9 cellular contexts compared by ENCODE assay signal in the genomic region with DNA sequence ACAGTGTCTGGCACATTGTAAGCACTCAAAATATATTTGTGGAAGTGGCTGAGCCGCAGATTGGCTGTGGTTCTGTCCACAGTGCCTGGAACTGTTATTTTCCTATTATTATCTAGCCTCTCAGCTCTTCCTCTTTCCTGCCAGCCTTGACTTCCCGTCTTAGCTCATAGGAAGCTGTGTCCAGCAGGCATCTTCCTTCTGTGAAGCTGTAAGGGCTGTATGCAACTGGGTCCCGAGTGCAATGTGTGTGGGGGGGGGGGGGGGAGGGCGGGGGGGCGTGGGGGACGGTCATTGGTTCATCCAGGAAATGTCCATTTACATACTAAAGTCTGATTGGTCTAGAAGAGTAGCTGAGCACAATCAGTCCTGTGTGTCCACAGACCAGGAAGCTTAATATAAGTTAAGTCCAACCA.
A peak's percentile ranks its signal among the peaks of the same experiment; 100 is the strongest.
DNase-seq lines count a peak whose midpoint lies in the region; ATAC-seq and TF ChIP-seq lines count a peak whose summit lies in the region.
"Had no signal": no experiment of that assay in that cellular context is flagged by ENCODE, and none has a peak within 500 bp of the region (broad histone marks: within the 10 kb centered on the region; RNA-seq: fewer than 3 reads in every experiment).

No MANE protein-coding gene starts in this region.

- H3K27ac ChIP-seq in upper lobe of left lung = peak overlapping the region in 3 of 4 donors; percentile 31 to 61 (median 40)
- H3K27ac ChIP-seq: KMS-11 had no signal

- no peak overlapping the region for H3K4me3 Mint-ChIP-seq in activated T-helper 17 cell treated with anti-CD3 and anti-CD28 coated beads, Interleukin-2, amount 50 U/mL, for 72 hours

- H3K4me3 ChIP-seq in upper lobe of left lung = no peak overlapping the region

- H3K4me1 Mint-ChIP-seq in activated T-helper 17 cell treated with anti-CD3 and anti-CD28 coated beads, Interleukin-2, amount 50 U/mL, for 72 hours = no peaks in the 10 kb centered on the region

- H3K36me3 Mint-ChIP-seq in activated T-helper 17 cell treated with anti-CD3 and anti-CD28 coated beads, Interleukin-2, amount 50 U/mL, for 72 hours (ENCODE audit: low read depth) = no peaks in the 10 kb centered on the region

- 15 to 30% methylated on average over 6 of the region's 6 CpGs for WGBS in upper lobe of left lung, 2 donors

- no peak for TF ChIP-seq EP300 in upper lobe of left lung (IDR thresholded peaks at IDR 0.05)

- no peaks in the 10 kb centered on the region for H3K27me3 ChIP-seq in upper lobe of left lung

- H3K9me3 ChIP-seq in upper lobe of left lung = no peaks in the 10 kb centered on the region

- H3K9me3 Mint-ChIP-seq in activated T-helper 17 cell treated with anti-CD3 and anti-CD28 coated beads, Interleukin-2, amount 50 U/mL, for 72 hours = no peaks in the 10 kb centered on the region

- H3K27ac Mint-ChIP-seq in activated T-helper 17 cell treated with anti-CD3 and anti-CD28 coated beads, Interleukin-2, amount 50 U/mL, for 72 hours = no peak overlapping the region

- ATAC-seq in activated T-helper 17 cell treated with anti-CD3 and anti-CD28 coated beads, Interleukin-2, amount 50 U/mL, for 72 hours (replicated peaks) = peak; percentile 31
- peak; percentile 61 to 90 for ATAC-seq in upper lobe of left lung (ENCODE audit: low FRiP score in 2 of 2)
- no peak for ATAC-seq in HG03521 (IDR thresholded peaks at IDR 0.05; ENCODE audit: unreplicated experiment)
- ATAC-seq in HG02623 (IDR thresholded peaks at IDR 0.05; ENCODE audit: unreplicated experiment) = no peak

- TF ChIP-seq POLR2A in upper lobe of left lung (IDR thresholded peaks at IDR 0.05) = no peak

- no peaks in the 10 kb centered on the region for H3K36me3 ChIP-seq in upper lobe of left lung

- H3K27me3 Mint-ChIP-seq in activated T-helper 17 cell treated with anti-CD3 and anti-CD28 coated beads, Interleukin-2, amount 50 U/mL, for 72 hours = peaks cover 24% of the 10 kb centered on the region

- no peak for TF ChIP-seq CTCF in upper lobe of left lung (IDR thresholded peaks at IDR 0.05)

- peak; percentile 51 for DNase-seq in SIG-M5 treated with dmso at 0.1 percent for 504 hours (lab: John Stamatoyannopoulos, UW; ENCODE audit: unreplicated experiment)
- no peak for DNase-seq in SIG-M5 (lab: John Stamatoyannopoulos, UW)
- peak; percentile 30 to 50 for DNase-seq in hippocampal formation (lab: John Stamatoyannopoulos, UW)
- DNase-seq in upper lobe of left lung = peak in 1 of 2 donors; percentile 56
- DNase-seq in activated naive CD4-positive, alpha-beta T cell (lab: John Stamatoyannopoulos, UW) = no peak

- H3K4me1 ChIP-seq in upper lobe of left lung = peaks cover 0 to 9% (median 0%) of the 10 kb centered on the region in 4 donors

Comparison
In these comparisons a context has a peak if more than half of its experiments do, and no peak if none do; other contexts are left out.
1. DNase-seq: peak in SIG-M5 treated with dmso at 0.1 percent for 504 hours (single experiment) and hippocampal formation (2 of 2); none in SIG-M5 (single experiment) and activated naive CD4-positive, alpha-beta T cell (0 of 4).
2. ATAC-seq: peak in activated T-helper 17 cell treated with anti-CD3 and anti-CD28 coated beads, Interleukin-2, amount 50 U/mL, for 72 hours (single experiment) and upper lobe of left lung (2 of 2); none in HG03521 (single experiment) and HG02623 (single experiment).